ENCODE assay signal across 11 cellular contexts in the genomic region with DNA sequence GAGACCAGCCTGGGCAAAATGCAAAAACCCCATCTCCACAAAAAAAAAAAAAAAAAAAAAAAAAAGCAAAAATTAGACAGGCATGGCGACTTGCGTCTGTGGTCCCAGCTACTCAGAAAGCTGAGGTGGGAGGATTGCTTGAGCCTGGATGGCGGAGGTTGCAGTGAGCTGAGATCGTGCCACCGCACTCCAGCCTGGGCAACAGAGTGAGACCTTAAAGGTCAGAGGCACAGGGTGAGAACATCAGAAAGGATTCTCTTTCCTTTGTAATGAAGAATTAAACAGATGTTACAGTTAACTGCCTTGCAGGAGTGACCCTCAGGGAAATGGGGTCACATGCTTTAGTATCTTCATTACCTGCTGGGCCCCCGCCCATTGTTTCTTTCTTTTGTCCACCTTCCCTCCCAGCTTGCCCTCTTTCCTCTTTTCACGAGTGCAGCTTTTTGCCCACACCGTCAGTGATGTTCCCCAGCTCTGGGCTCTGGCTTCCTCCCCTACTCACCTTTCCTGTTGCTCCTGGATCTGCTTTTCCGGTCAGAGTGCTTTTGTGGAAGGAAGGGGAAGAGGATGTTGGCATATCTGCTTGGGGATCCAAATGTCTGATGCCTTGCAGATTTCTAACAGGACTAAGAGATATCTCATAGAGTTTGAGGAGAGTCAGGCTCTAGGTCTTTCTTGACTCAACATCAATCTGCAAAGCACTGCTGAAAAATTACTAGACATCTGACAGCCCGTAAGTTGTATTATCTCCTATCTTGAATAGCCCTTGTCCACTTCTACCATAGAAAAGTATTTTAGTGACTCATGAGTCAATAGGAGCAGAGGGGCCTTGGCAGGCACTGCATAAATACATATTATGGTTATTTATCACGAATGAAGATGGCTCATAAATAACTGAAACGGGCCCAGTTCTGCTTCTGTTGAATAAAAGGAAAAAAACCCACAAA. TPM values are rescaled to one million over a fixed set of nuclear protein-coding genes. Genes with fewer than 3 reads are reported as not detected.
DNase-seq lines count a peak whose midpoint lies in the region; ATAC-seq, FAIRE-seq and TF ChIP-seq lines count a peak whose summit lies in the region.
"Had no signal": no experiment of that assay in that cellular context is flagged by ENCODE, and none has a peak within 500 bp of the region (broad histone marks: within the 10 kb centered on the region; RNA-seq: fewer than 3 reads in every experiment).

No MANE protein-coding gene starts in this region.

- no peak for TF ChIP-seq POLR2A in uterus (IDR thresholded peaks at IDR 0.05)

- H3K27ac ChIP-seq in right cardiac atrium (ENCODE audit: low read length), result peak overlapping the region; percentile 7
- H3K27ac ChIP-seq in astrocyte (ENCODE audit: low read depth, low read length), result peak overlapping the region; percentile 95
- H3K27ac ChIP-seq in uterus, result peak overlapping the region; percentile 86 to 93

- POLR2A ChIA-PET in activated CD4-positive, alpha-beta memory T cell treated with anti-CD3 and anti-CD28 coated beads, Interleukin-2, amount 10 ng/mL, durations not matched to agents 7 days and 5 days (lab: Charles Lee), result no interaction called here

- H3K36me3 ChIP-seq in astrocyte (ENCODE audit: insufficient read depth, low read length) (no peaks in the 10 kb centered on the region), uterus (no peaks in the 10 kb centered on the region)
- H3K36me3 ChIP-seq: upper lobe of left lung had no signal

- H3K27me3 ChIP-seq in right cardiac atrium (ENCODE audit: control insufficient read depth, insufficient read depth) (no peaks in the 10 kb centered on the region), astrocyte (ENCODE audit: insufficient read depth, low read length) (no peaks in the 10 kb centered on the region), uterus (no peaks in the 10 kb centered on the region)
- H3K27me3 ChIP-seq: upper lobe of left lung had no signal

- peaks cover 5% of the 10 kb centered on the region for H3K4me1 ChIP-seq in right cardiac atrium (ENCODE audit: control insufficient read depth, insufficient read depth, low read length)
- H3K4me1 ChIP-seq in astrocyte (ENCODE audit: insufficient read depth, low read length), result peaks cover 27% of the 10 kb centered on the region
- H3K4me1 ChIP-seq in uterus, result peaks cover 0 to 10% of the 10 kb centered on the region in 2 donors

- H3K36me3 Mint-ChIP-seq in astrocyte (ENCODE audit: low read depth, unreplicated experiment) (no peaks in the 10 kb centered on the region), memory B cell (no peaks in the 10 kb centered on the region)
- no peaks in the 10 kb centered on the region for H3K36me3 Mint-ChIP-seq in activated CD4-positive, alpha-beta memory T cell treated with anti-CD3 and anti-CD28 coated beads, Interleukin-2, amount 10 ng/mL, durations not matched to agents 7 days and 5 days (ENCODE audit: low read depth)

- peak in 1 of 3 donors; percentile 49 for DNase-seq in right cardiac atrium
- DNase-seq in Right ventricle myocardium inferior (ENCODE audit: missing footprints), result no peak
- DNase-seq in astrocyte (ENCODE audit: low read depth), result peak; percentile 39
- peak in 1 of 2 donors; percentile 8 for DNase-seq in memory B cell (ENCODE audit: low spot score in 2 of 2)
- DNase-seq in uterus, result no peak
- no peak for DNase-seq in activated CD4-positive, alpha-beta memory T cell treated with anti-CD3 and anti-CD28 coated beads, Interleukin-2, amount 10 ng/mL, durations not matched to agents 7 days and 5 days
- no peak for DNase-seq in NOMO-1 treated with dmso at 0.1 percent for 144 hours (lab: John Stamatoyannopoulos, UW; ENCODE audit: unreplicated experiment)

- H3K9me3 Mint-ChIP-seq in astrocyte (ENCODE audit: unreplicated experiment), result no peaks in the 10 kb centered on the region
- no peaks in the 10 kb centered on the region for H3K9me3 Mint-ChIP-seq in memory B cell
- H3K9me3 Mint-ChIP-seq in activated CD4-positive, alpha-beta memory T cell treated with anti-CD3 and anti-CD28 coated beads, Interleukin-2, amount 10 ng/mL, durations not matched to agents 7 days and 5 days, result no peaks in the 10 kb centered on the region
- H3K9me3 Mint-ChIP-seq: dendritic cell treated with granulocyte-macrophage colony-stimulating factor and Interleukin-4, amounts not matched to agents 40 ng/mL and 50 ng/mL, for 4 days; T-helper 1 cell treated with Interleukin-12 subunit alpha and Interleukin-12 subunit beta and Interleukin-4 antibody, amounts not matched to agents 30 μg/mL and 1 μg/mL, for 36 hours had no signal

- ATAC-seq in right cardiac atrium (no peak), Right ventricle myocardium inferior (no peak), memory B cell (ENCODE audit: low read depth) (no peak), GM19324 (IDR thresholded peaks at IDR 0.05; ENCODE audit: low FRiP score, unreplicated experiment) (no peak)

- peak overlapping the region; percentile 98 for H3K27ac Mint-ChIP-seq in astrocyte (ENCODE audit: unreplicated experiment)
- peak overlapping the region; percentile 46 for H3K27ac Mint-ChIP-seq in memory B cell
- no peak overlapping the region for H3K27ac Mint-ChIP-seq in activated CD4-positive, alpha-beta memory T cell treated with anti-CD3 and anti-CD28 coated beads, Interleukin-2, amount 10 ng/mL, durations not matched to agents 7 days and 5 days
- H3K27ac Mint-ChIP-seq: T-helper 1 cell treated with Interleukin-12 subunit alpha and Interleukin-12 subunit beta and Interleukin-4 antibody, amounts not matched to agents 30 μg/mL and 1 μg/mL, for 36 hours had no signal

- H3K4me3 Mint-ChIP-seq in astrocyte (ENCODE audit: unreplicated experiment) (no peak overlapping the region), memory B cell (no peak overlapping the region)
- no peak overlapping the region for H3K4me3 Mint-ChIP-seq in activated CD4-positive, alpha-beta memory T cell treated with anti-CD3 and anti-CD28 coated beads, Interleukin-2, amount 10 ng/mL, durations not matched to agents 7 days and 5 days

- H2AFZ ChIP-seq in astrocyte (ENCODE audit: low read depth, low read length), result no peak overlapping the region

- FAIRE-seq in astrocyte (lab: Jason Lieb, UNC), result no peak

- intact Hi-C loops in right cardiac atrium (cut with DNase I) (loop anchor here in 3 of 4 donors (2.0 to 10.0 kb wide), 5 partner anchors 232 to 316 kb away; no protein-coding TSS in a partner anchor), Right ventricle myocardium inferior (cut with DNase I) (loop anchor here (1.0 kb wide), 1 partner anchor 235 kb away; no protein-coding TSS in a partner anchor), uterus (cut with DNase I; ENCODE audit: low total_unique reads) (no loop called here)

- CTCF ChIA-PET in activated CD4-positive, alpha-beta memory T cell treated with anti-CD3 and anti-CD28 coated beads, Interleukin-2, amount 10 ng/mL, durations not matched to agents 7 days and 5 days (lab: Charles Lee), result interaction anchor here (0.6 to 3.5 kb wide), 18 partner anchors 12 to 1658 kb away, joined by 3 to 32 read pairs (median 4); a partner anchor contains a TSS

- no peak overlapping the region for H3K4me3 ChIP-seq in right cardiac atrium (ENCODE audit: low read length)
- H3K4me3 ChIP-seq in astrocyte (ENCODE audit: insufficient read depth, low read depth, low read length), result peak overlapping the region; percentile 25
- no peak overlapping the region for H3K4me3 ChIP-seq in uterus

- no peaks in the 10 kb centered on the region for H4K20me1 ChIP-seq in astrocyte (ENCODE audit: insufficient read depth, low read length)

- peak overlapping the region; percentile 49 for H3K4me2 ChIP-seq in astrocyte (ENCODE audit: low read length)

- no peaks in the 10 kb centered on the region for H3K27me3 Mint-ChIP-seq in astrocyte (ENCODE audit: low read depth, unreplicated experiment)
- peaks cover 5% of the 10 kb centered on the region for H3K27me3 Mint-ChIP-seq in memory B cell
- peaks cover 4% of the 10 kb centered on the region for H3K27me3 Mint-ChIP-seq in activated CD4-positive, alpha-beta memory T cell treated with anti-CD3 and anti-CD28 coated beads, Interleukin-2, amount 10 ng/mL, durations not matched to agents 7 days and 5 days

- H3K9me3 ChIP-seq in right cardiac atrium (ENCODE audit: control insufficient read depth, low read length) (no peaks in the 10 kb centered on the region), astrocyte (ENCODE audit: insufficient read depth, low read depth, low read length) (no peaks in the 10 kb centered on the region), uterus (no peaks in the 10 kb centered on the region)
- H3K9me3 ChIP-seq: upper lobe of left lung had no signal

- peak overlapping the region; percentile 19 for H3K9ac ChIP-seq in astrocyte (ENCODE audit: low read length)

- no peaks in the 10 kb centered on the region for H3K79me2 ChIP-seq in astrocyte (ENCODE audit: insufficient read depth, low read length)

- TF ChIP-seq CTCF in astrocyte (IDR thresholded peaks at IDR 0.05; ENCODE audit: insufficient read depth, low read depth, low read length), result no peak
- TF ChIP-seq CTCF in uterus (IDR thresholded peaks at IDR 0.05), result no peak

- H3K4me1 Mint-ChIP-seq in astrocyte (ENCODE audit: low read depth, unreplicated experiment) (peaks cover 13% of the 10 kb centered on the region), memory B cell (peaks cover 14% of the 10 kb centered on the region)
- peaks cover 13% of the 10 kb centered on the region for H3K4me1 Mint-ChIP-seq in activated CD4-positive, alpha-beta memory T cell treated with anti-CD3 and anti-CD28 coated beads, Interleukin-2, amount 10 ng/mL, durations not matched to agents 7 days and 5 days

- 75% methylated on average over 12 of the region's 12 CpGs for WGBS in right cardiac atrium

RNA-seq across cellular contexts. Expression of a gene that starts 35.6 kb away (rescaled TPM):
- total RNA-seq in right cardiac atrium, result 100 to 1,000 TPM; 286 to 426 (median 372) TPM
- polyA plus RNA-seq in right cardiac atrium, result 667 TPM
- total RNA-seq in Right ventricle myocardium inferior, result 629 TPM
- 107 and 109 TPM in 2 replicates for total RNA-seq in astrocyte
- 100 to 1,000 TPM in 2 of 4 donors, 10 to 100 TPM in 2; 17.8 to 203 (median 91.8) TPM for total RNA-seq in uterus
- 100 to 1,000 TPM; 135 to 142 TPM for total RNA-seq in activated CD4-positive, alpha-beta memory T cell treated with anti-CD3 and anti-CD28 coated beads, Interleukin-2, amount 10 ng/mL, durations not matched to agents 7 days and 5 days

Comparison
In these comparisons a context has a peak if more than half of its experiments do, and no peak if none do; other contexts are left out.
1. H3K27ac ChIP-seq: peak in every context shown above with its lines; median percentile 95 in astrocyte; 90 in uterus; 7 in right cardiac atrium.